Comparison of ENCODE assay signal across 10 cellular contexts in genomic region chr15:27059610-27060202, GRCh38.
A peak's percentile ranks its signal among the peaks of the same experiment; 100 is the strongest.
DNase-seq lines count a peak whose midpoint lies in the region; ATAC-seq, FAIRE-seq and TF ChIP-seq lines count a peak whose summit lies in the region.
"Had no signal": no experiment of that assay in that cellular context is flagged by ENCODE, and none has a peak within 500 bp of the region (broad histone marks: within the 10 kb centered on the region; RNA-seq: fewer than 3 reads in every experiment).

No MANE protein-coding gene starts in this region.

- H3K36me3 ChIP-seq in bronchial epithelial cell (ENCODE audit: control insufficient read depth, insufficient read depth, low read length) (no peaks in the 10 kb centered on the region), lung (ENCODE audit: control insufficient read depth in 2 of 2, insufficient read depth in 2 of 2, low read length in 2 of 2) (no peaks in the 10 kb centered on the region)
- H3K36me3 ChIP-seq: BLaER1 treated with 17β-estradiol and CSF1 and Interleukin-3, amounts not matched to agents 10 nM and 100 nM had no signal

- H3K9me3 ChIP-seq in lung (ENCODE audit: control insufficient read depth in 2 of 2, insufficient read depth in 1 of 2, low read length in 1 of 2): peaks cover 0 to 5% of the 10 kb centered on the region in 2 donors

- DNase-seq in NCI-H146 treated with DMSO at 0.1 percent for 48 hours (lab: John Stamatoyannopoulos, UW; ENCODE audit: unreplicated experiment) (peak; percentile 0), NCI-H146 (lab: John Stamatoyannopoulos, UW) (no peak), H54 (ENCODE audit: insufficient read length, low spot score) (peak; percentile 49), NCI-H526 treated with DMSO at 0.1 percent for 48 hours (lab: John Stamatoyannopoulos, UW) (peak; percentile 52), bronchial epithelial cell (ENCODE audit: low read depth) (peak; percentile 17), lung (ENCODE audit: low spot score) (peak; percentile 40), amniotic stem cell (lab: John Stamatoyannopoulos, UW) (no peak), omental fat pad (ENCODE audit: low spot score) (no peak)

- FAIRE-seq in H54 (lab: Jason Lieb, UNC): no peak
- no peak for FAIRE-seq in bronchial epithelial cell (lab: Jason Lieb, UNC)

- TF ChIP-seq CTCF in bronchial epithelial cell (IDR thresholded peaks at IDR 0.05; ENCODE audit: insufficient read depth, low read length, severe bottlenecking): peak; percentile 36
- peak; percentile 13 for TF ChIP-seq CTCF in lung (IDR thresholded peaks at IDR 0.05; ENCODE audit: control extremely low read depth, extremely low read depth)
- no peak for TF ChIP-seq CTCF in omental fat pad (IDR thresholded peaks at IDR 0.05)

- H3K4me3 ChIP-seq in bronchial epithelial cell (ENCODE audit: low read depth, low read length): no peak overlapping the region
- H3K4me3 ChIP-seq in lung: no peak overlapping the region
- H3K4me3 ChIP-seq: BLaER1 treated with 17β-estradiol and CSF1 and Interleukin-3, amounts not matched to agents 10 nM and 100 nM; skin epidermis had no signal

- H3K27ac ChIP-seq in lung (ENCODE audit: low read depth in 1 of 2, low read length in 1 of 2): no peak overlapping the region
- H3K27ac ChIP-seq: BLaER1 treated with 17β-estradiol and CSF1 and Interleukin-3, amounts not matched to agents 10 nM and 100 nM; skin epidermis had no signal

- H3K27me3 ChIP-seq in bronchial epithelial cell (ENCODE audit: control insufficient read depth, insufficient read depth, low read length) (no peaks in the 10 kb centered on the region), lung (ENCODE audit: control insufficient read depth, insufficient read depth) (no peaks in the 10 kb centered on the region)
- H3K27me3 ChIP-seq: BLaER1 treated with 17β-estradiol and CSF1 and Interleukin-3, amounts not matched to agents 10 nM and 100 nM had no signal

- H3K4me1 ChIP-seq in lung (ENCODE audit: control insufficient read depth in 2 of 2, insufficient read depth in 2 of 2, low read length in 2 of 2): no peaks in the 10 kb centered on the region

- no peak for TF ChIP-seq POLR2A in H54 (IDR thresholded peaks at IDR 0.05; ENCODE audit: low read depth, low read length)

- 12 to 15% methylated on average over 3 of the region's 3 CpGs for WGBS in lung, 2 donors

- ATAC-seq in lung (ENCODE audit: insufficient read depth, low FRiP score) (no peak), omental fat pad (ENCODE audit: low FRiP score) (no peak)

Comparison
In these comparisons a context has a peak if more than half of its experiments do, and no peak if none do; other contexts are left out.
1. DNase-seq: peak in NCI-H146 treated with DMSO at 0.1 percent for 48 hours (single experiment), H54 (single experiment), NCI-H526 treated with DMSO at 0.1 percent for 48 hours (single experiment), bronchial epithelial cell (single experiment) and lung (single experiment); none in NCI-H146 (single experiment), amniotic stem cell (single experiment) and omental fat pad (single experiment).
2. CTCF ChIP-seq: peak in bronchial epithelial cell (single experiment) and lung (single experiment); none in omental fat pad (0 of 3).